Comparison of ENCODE assay signal across 19 cellular contexts in the genomic region with DNA sequence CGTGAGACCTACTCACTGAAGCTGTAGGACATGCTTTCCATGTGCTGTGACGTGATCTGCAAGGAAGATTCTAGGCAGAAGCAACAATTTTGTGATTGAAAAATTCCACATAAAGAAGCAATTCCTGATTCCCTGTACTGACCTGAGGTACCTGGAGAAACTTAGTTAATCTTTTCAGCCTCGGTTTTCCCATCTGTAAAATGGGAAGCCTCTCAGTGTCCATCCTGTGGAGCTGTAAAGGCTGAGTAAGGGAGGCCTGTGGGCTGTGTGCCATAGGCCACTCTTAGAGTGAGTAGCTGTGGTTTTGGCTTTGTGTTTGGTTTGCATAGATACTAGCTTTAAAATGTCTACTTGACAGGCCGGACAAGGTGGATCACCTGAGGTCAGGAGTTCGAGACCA. TPM values are rescaled to one million over a fixed set of nuclear protein-coding genes. Genes with fewer than 3 reads are reported as not detected.
A peak's percentile ranks its signal among the peaks of the same experiment; 100 is the strongest.
DNase-seq lines count a peak whose midpoint lies in the region; ATAC-seq and TF ChIP-seq lines count a peak whose summit lies in the region.
"Had no signal": no experiment of that assay in that cellular context is flagged by ENCODE, and none has a peak within 500 bp of the region (broad histone marks: within the 10 kb centered on the region; RNA-seq: fewer than 3 reads in every experiment).

No MANE protein-coding gene starts in this region.

- no peak for TF ChIP-seq CTCF in Calu3 (IDR thresholded peaks at IDR 0.05; ENCODE audit: unreplicated experiment)
- no peak for TF ChIP-seq CTCF in MCF 10A (IDR thresholded peaks at IDR 0.05; ENCODE audit: unreplicated experiment)

- no peaks in the 10 kb centered on the region for H3K4me1 Mint-ChIP-seq in Calu3 (ENCODE audit: low read depth, unreplicated experiment)
- H3K4me1 Mint-ChIP-seq in activated T-helper 17 cell treated with anti-CD3 and anti-CD28 coated beads, Interleukin-2, amount 50 U/mL, for 72 hours, result peaks cover 5% of the 10 kb centered on the region
- H3K4me1 Mint-ChIP-seq in dendritic cell treated with granulocyte-macrophage colony-stimulating factor and Interleukin-4, amounts not matched to agents 40 ng/mL and 50 ng/mL, for 4 days (ENCODE audit: low read depth), result no peaks in the 10 kb centered on the region
- H3K4me1 Mint-ChIP-seq in MCF 10A (ENCODE audit: insufficient read depth, unreplicated experiment), result no peaks in the 10 kb centered on the region
- H3K4me1 Mint-ChIP-seq: CD14-positive monocyte had no signal

- DNase-seq in Calu3 (no peak), M059J (ENCODE audit: low read depth) (peak; percentile 2), MCF 10A (ENCODE audit: unreplicated experiment) (no peak)
- DNase-seq: 8988T; ACHN; BE2C; C1 segment of cervical spinal cord; CD4-positive, alpha-beta memory T cell; CD4-positive, CD25-positive, alpha-beta regulatory T cell; CD8-positive, alpha-beta memory T cell; COR-L47; DMS79 treated with DMSO at 0.1 percent for 48 hours; GF-D8 had no signal

- intact Hi-C loops in Calu3 (cut with micrococcal nuclease; ENCODE audit: unreplicated experiment), result no loop called here
- intact Hi-C loops in dendritic cell treated with granulocyte-macrophage colony-stimulating factor and Interleukin-4, amounts not matched to agents 40 ng/mL and 50 ng/mL, for 4 days (cut with micrococcal nuclease), result no loop called here
- intact Hi-C loops in MCF 10A (cut with micrococcal nuclease), result no loop called here

- CTCF ChIA-PET in Calu3 (lab: Charles Lee) (no interaction called here), MCF 10A (lab: Yijun Ruan, JAX) (no interaction called here)

- peaks cover 75% of the 10 kb centered on the region for H3K36me3 Mint-ChIP-seq in Calu3 (ENCODE audit: insufficient read depth, unreplicated experiment)
- peaks cover 99% of the 10 kb centered on the region for H3K36me3 Mint-ChIP-seq in activated T-helper 17 cell treated with anti-CD3 and anti-CD28 coated beads, Interleukin-2, amount 50 U/mL, for 72 hours (ENCODE audit: low read depth)
- peaks cover 97% of the 10 kb centered on the region for H3K36me3 Mint-ChIP-seq in dendritic cell treated with granulocyte-macrophage colony-stimulating factor and Interleukin-4, amounts not matched to agents 40 ng/mL and 50 ng/mL, for 4 days (ENCODE audit: low read depth)
- H3K36me3 Mint-ChIP-seq in MCF 10A (ENCODE audit: insufficient read depth, unreplicated experiment), result peaks cover 90% of the 10 kb centered on the region

- POLR2A ChIA-PET in MCF 10A (lab: Yijun Ruan, JAX), result interaction anchor here (1.2 kb wide), 1 partner anchor 22 kb away, joined by 3 read pairs; no protein-coding TSS in a partner anchor

- TF ChIP-seq POLR2A in GM18505 (IDR thresholded peaks at IDR 0.05; ENCODE audit: borderline replicate concordance, extremely low read depth, insufficient read depth, insufficient read length), result no peak

- no peaks in the 10 kb centered on the region for H3K27me3 Mint-ChIP-seq in Calu3 (ENCODE audit: unreplicated experiment)
- H3K27me3 Mint-ChIP-seq in activated T-helper 17 cell treated with anti-CD3 and anti-CD28 coated beads, Interleukin-2, amount 50 U/mL, for 72 hours, result no peaks in the 10 kb centered on the region
- H3K27me3 Mint-ChIP-seq in dendritic cell treated with granulocyte-macrophage colony-stimulating factor and Interleukin-4, amounts not matched to agents 40 ng/mL and 50 ng/mL, for 4 days, result no peaks in the 10 kb centered on the region
- H3K27me3 Mint-ChIP-seq in MCF 10A (ENCODE audit: insufficient read depth, unreplicated experiment), result no peaks in the 10 kb centered on the region
- H3K27me3 Mint-ChIP-seq: CD4-positive, alpha-beta memory T cell; CD4-positive, CD25-positive, alpha-beta regulatory T cell; CD8-positive, alpha-beta memory T cell had no signal

- no TSS peak for BruUV-seq in Calu3 (replicated peaks; lab: Mats Ljungman, UMichigan)
- no TSS peak for BruUV-seq in MCF 10A (replicated peaks; lab: Mats Ljungman, UMichigan)

- no peak for ATAC-seq in activated T-helper 17 cell treated with anti-CD3 and anti-CD28 coated beads, Interleukin-2, amount 50 U/mL, for 72 hours (replicated peaks)
- ATAC-seq in GM19463 (IDR thresholded peaks at IDR 0.05; ENCODE audit: unreplicated experiment) (no peak), GM18505 (IDR thresholded peaks at IDR 0.05; ENCODE audit: unreplicated experiment) (no peak), GM18873 (IDR thresholded peaks at IDR 0.05; ENCODE audit: low FRiP score, unreplicated experiment) (no peak)

- no peaks in the 10 kb centered on the region for H3K9me3 Mint-ChIP-seq in Calu3 (ENCODE audit: low read depth, unreplicated experiment)
- H3K9me3 Mint-ChIP-seq in activated T-helper 17 cell treated with anti-CD3 and anti-CD28 coated beads, Interleukin-2, amount 50 U/mL, for 72 hours, result no peaks in the 10 kb centered on the region
- H3K9me3 Mint-ChIP-seq in dendritic cell treated with granulocyte-macrophage colony-stimulating factor and Interleukin-4, amounts not matched to agents 40 ng/mL and 50 ng/mL, for 4 days, result no peaks in the 10 kb centered on the region
- H3K9me3 Mint-ChIP-seq in MCF 10A (ENCODE audit: unreplicated experiment), result no peaks in the 10 kb centered on the region
- H3K9me3 Mint-ChIP-seq: CD4-positive, CD25-positive, alpha-beta regulatory T cell; CD8-positive, alpha-beta memory T cell had no signal

- H3K4me3 Mint-ChIP-seq in Calu3 (ENCODE audit: low read depth, unreplicated experiment) (no peak overlapping the region), MCF 10A (ENCODE audit: unreplicated experiment) (no peak overlapping the region)
- H3K4me3 Mint-ChIP-seq in activated T-helper 17 cell treated with anti-CD3 and anti-CD28 coated beads, Interleukin-2, amount 50 U/mL, for 72 hours, result no peak overlapping the region
- H3K4me3 Mint-ChIP-seq in dendritic cell treated with granulocyte-macrophage colony-stimulating factor and Interleukin-4, amounts not matched to agents 40 ng/mL and 50 ng/mL, for 4 days, result no peak overlapping the region
- H3K4me3 Mint-ChIP-seq: CD14-positive monocyte; CD4-positive, alpha-beta memory T cell; CD4-positive, CD25-positive, alpha-beta regulatory T cell; CD8-positive, alpha-beta memory T cell had no signal

- peak overlapping the region; percentile 11 for H3K27ac Mint-ChIP-seq in Calu3 (ENCODE audit: unreplicated experiment)
- peak overlapping the region; percentile 81 for H3K27ac Mint-ChIP-seq in activated T-helper 17 cell treated with anti-CD3 and anti-CD28 coated beads, Interleukin-2, amount 50 U/mL, for 72 hours
- H3K27ac Mint-ChIP-seq in dendritic cell treated with granulocyte-macrophage colony-stimulating factor and Interleukin-4, amounts not matched to agents 40 ng/mL and 50 ng/mL, for 4 days, result peak overlapping the region; percentile 8
- H3K27ac Mint-ChIP-seq in MCF 10A (ENCODE audit: low read depth, unreplicated experiment), result no peak overlapping the region

RNA-seq across cellular contexts. Expression of gene SFSWAP, which starts 50.7 kb away (rescaled TPM):
- total RNA-seq in Calu3 (2022), result 68.4 and 74.2 TPM in 2 replicates
- total RNA-seq in M059J (2014; rRNA removed; shearing (Covaris generic)), result 11.8 and 24.1 TPM in 2 replicates
- 10 to 100 TPM; 44.7 to 55.8 TPM for total RNA-seq in activated T-helper 17 cell treated with anti-CD3 and anti-CD28 coated beads, Interleukin-2, amount 50 U/mL, for 72 hours
- 68.2 and 68.8 TPM in 2 replicates for total RNA-seq in MCF 10A (2022)
